In genomic region chr21:43332461-43332860, GRCh38 we compare ENCODE assay signal across 14 cellular contexts.
DNase-seq lines count a peak whose midpoint lies in the region; ATAC-seq, FAIRE-seq and TF ChIP-seq lines count a peak whose summit lies in the region.
"Had no signal": no experiment of that assay in that cellular context is flagged by ENCODE, and none has a peak within 500 bp of the region (broad histone marks: within the 10 kb centered on the region; RNA-seq: fewer than 3 reads in every experiment).

No MANE protein-coding gene starts in this region.

- H3K27me3 ChIP-seq in ACC112 (ENCODE audit: insufficient read depth, low read length) (no peaks in the 10 kb centered on the region), Panc1 (ENCODE audit: control insufficient read depth, insufficient read depth, low read length) (no peaks in the 10 kb centered on the region), H1 (replicated peaks in 1 of 4; ENCODE audit: control insufficient read depth in 3 of 4, extremely low read depth in 1 of 4, insufficient read depth in 3 of 4, low read length in 3 of 4) (no peaks in the 10 kb centered on the region; a peak in 1 of 7 replicates), osteoblast (ENCODE audit: insufficient read depth, low read length) (no peaks in the 10 kb centered on the region)
- H3K27me3 ChIP-seq: testis had no signal

- peak overlapping the region; percentile 82 for H2BK20ac ChIP-seq in H1 (ENCODE audit: low read length)

- WGBS in H1 (ENCODE audit: extremely low coverage in 1 of 2, insufficient coverage in 1 of 2, insufficient read length in 1 of 2, insufficient replicate concordance in 2 of 2, low coverage in 1 of 2, low lambda C conversion rate in 2 of 2, missing lambda C conversion rate in 1 of 2), 2 experiments: 85% methylated on average over 8 of the region's 8 CpGs; no CpG with 5 or more reads in 1 of the 2 experiments

- H3K23ac ChIP-seq in H1 (ENCODE audit: insufficient read length): no peak overlapping the region

- TF ChIP-seq CTCF in Panc1 (IDR thresholded peaks at IDR 0.05) (no peak), H1 (IDR thresholded peaks at IDR 0.05; ENCODE audit: control extremely low read depth in 1 of 3, insufficient read depth in 1 of 3, low read depth in 1 of 3, low read length in 3 of 3) (no peak), osteoblast (IDR thresholded peaks at IDR 0.05; ENCODE audit: extremely low read depth, low read depth, low read length) (no peak)
- TF ChIP-seq CTCF in activated CD8-positive, alpha-beta T cell treated with anti-CD3 and anti-CD28 coated beads for 36 hours (IDR thresholded peaks at IDR 0.05): no peak

- H4K91ac ChIP-seq in H1 (replicated peaks; ENCODE audit: insufficient read length, low read length): peak overlapping the region; percentile 65

- DNase-seq in Panc1 (ENCODE audit: low read depth, low spot score) (no peak), H1 (ENCODE audit: low read depth in 1 of 2, low spot score in 2 of 2) (no peak), osteoblast (ENCODE audit: insufficient read length, low spot score, missing footprints) (no peak), NK-92 (lab: John Stamatoyannopoulos, UW; ENCODE audit: unreplicated experiment) (no peak)
- DNase-seq in activated CD8-positive, alpha-beta memory T cell treated with anti-CD3 and anti-CD28 coated beads, Interleukin-2, amount 10 ng/mL, durations not matched to agents 7 days and 5 days: no peak
- DNase-seq in activated CD8-positive, alpha-beta T cell treated with anti-CD3 and anti-CD28 coated beads for 36 hours: no peak
- DNase-seq: activated CD4-positive, CD25-positive, alpha-beta regulatory T cell; activated naive CD4-positive, alpha-beta T cell; NCI-H187 treated with DMSO at 0.1 percent for 48 hours; T-cell had no signal

- no TSS peak for BruUV-seq in Panc1 (replicated peaks; lab: Mats Ljungman, UMichigan)

- H2BK15ac ChIP-seq in H1 (ENCODE audit: low read length): peak overlapping the region; percentile 98; the same call in 1 of the 2 replicates

- peaks cover 2% of the 10 kb centered on the region; the same call in 1 of the 2 replicates for H3K79me1 ChIP-seq in H1 (ENCODE audit: low read depth, low read length)

- H4K5ac ChIP-seq in H1 (ENCODE audit: insufficient read length, low read depth, low read length): no peak overlapping the region

- H3K56ac ChIP-seq in H1 (replicated peaks; ENCODE audit: insufficient read length, low read depth, low read length): peak overlapping the region; percentile 25

- no peak overlapping the region for H3K4me3 Mint-ChIP-seq in activated CD8-positive, alpha-beta memory T cell treated with anti-CD3 and anti-CD28 coated beads, Interleukin-2, amount 10 ng/mL, durations not matched to agents 7 days and 5 days
- no peak overlapping the region for H3K4me3 Mint-ChIP-seq in activated CD8-positive, alpha-beta T cell treated with anti-CD3 and anti-CD28 coated beads for 36 hours
- H3K4me3 Mint-ChIP-seq: central memory CD8-positive, alpha-beta T cell; T-cell had no signal

- peaks cover 28% of the 10 kb centered on the region for H3K4me1 ChIP-seq in ACC112 (ENCODE audit: control insufficient read depth, insufficient read depth, low read length, unreplicated experiment)
- H3K4me1 ChIP-seq in Panc1 (ENCODE audit: control insufficient read depth, insufficient read depth, low read length): peaks cover 18% of the 10 kb centered on the region
- peaks cover 0 to 14% (median 9%) of the 10 kb centered on the region in 4 experiments; a peak in 6 of 7 replicates for H3K4me1 ChIP-seq in H1 (replicated peaks in 1 of 4; ENCODE audit: control insufficient read depth in 3 of 4, insufficient read depth in 4 of 4, low read length in 3 of 4)
- peaks cover 22% of the 10 kb centered on the region for H3K4me1 ChIP-seq in osteoblast (ENCODE audit: insufficient read depth, low read length)

- TF ChIP-seq POLR2A in H1 (IDR thresholded peaks at IDR 0.05; ENCODE audit: control extremely low read depth in 1 of 2, low read depth in 2 of 2, low read length in 2 of 2): no peak

- no peak overlapping the region for H3K14ac ChIP-seq in H1 (ENCODE audit: insufficient read length)

- peaks cover 18% of the 10 kb centered on the region; the same call in 1 of the 2 replicates for H3K23me2 ChIP-seq in H1 (ENCODE audit: low read depth, low read length)

- H3K9me3 Mint-ChIP-seq in activated CD8-positive, alpha-beta memory T cell treated with anti-CD3 and anti-CD28 coated beads, Interleukin-2, amount 10 ng/mL, durations not matched to agents 7 days and 5 days (ENCODE audit: low read depth): peaks cover 14% of the 10 kb centered on the region
- no peaks in the 10 kb centered on the region for H3K9me3 Mint-ChIP-seq in activated CD8-positive, alpha-beta T cell treated with anti-CD3 and anti-CD28 coated beads for 36 hours

- no peak overlapping the region for H3K18ac ChIP-seq in H1 (ENCODE audit: extremely low read depth, low read length)

- H2BK5ac ChIP-seq in H1 (ENCODE audit: low read depth, low read length): peak overlapping the region; percentile 66; the same call in 1 of the 2 replicates

- no peak for TF ChIP-seq EP300 in H1 (IDR thresholded peaks at IDR 0.05; ENCODE audit: borderline replicate concordance in 1 of 2, low read depth in 2 of 2, low read length in 2 of 2)

- CTCF ChIA-PET in Panc1 (lab: Charles Lee): no interaction called here
- CTCF ChIA-PET in H1 (lab: Charles Lee; ENCODE audit: partially characterized antibody): interaction anchor here (1.6 kb wide), 1 partner anchor 21 kb away, joined by 3 read pairs; no protein-coding TSS in a partner anchor
- CTCF ChIA-PET in activated CD8-positive, alpha-beta memory T cell treated with anti-CD3 and anti-CD28 coated beads, Interleukin-2, amount 10 ng/mL, durations not matched to agents 7 days and 5 days (lab: Charles Lee): no interaction called here
- CTCF ChIA-PET in activated CD8-positive, alpha-beta T cell treated with anti-CD3 and anti-CD28 coated beads for 36 hours (lab: Charles Lee): no interaction called here

- H3K79me2 ChIP-seq in ACC112 (ENCODE audit: control insufficient read depth, insufficient read depth, low read length, unreplicated experiment): no peaks in the 10 kb centered on the region
- no peaks in the 10 kb centered on the region for H3K79me2 ChIP-seq in H1 (ENCODE audit: control insufficient read depth in 1 of 2, insufficient read depth in 2 of 2, low read length in 2 of 2)
- H3K79me2 ChIP-seq in osteoblast (ENCODE audit: insufficient read depth, low read length): no peaks in the 10 kb centered on the region

- intact Hi-C loops in Panc1 (cut with micrococcal nuclease; ENCODE audit: unreplicated experiment): no loop called here
- intact Hi-C loops in activated CD8-positive, alpha-beta T cell treated with anti-CD3 and anti-CD28 coated beads for 36 hours (cut with micrococcal nuclease): no loop called here

- peaks cover 8% of the 10 kb centered on the region for H3K27me3 Mint-ChIP-seq in activated CD8-positive, alpha-beta memory T cell treated with anti-CD3 and anti-CD28 coated beads, Interleukin-2, amount 10 ng/mL, durations not matched to agents 7 days and 5 days
- H3K27me3 Mint-ChIP-seq in activated CD8-positive, alpha-beta T cell treated with anti-CD3 and anti-CD28 coated beads for 36 hours: peaks cover 3% of the 10 kb centered on the region

- H4K8ac ChIP-seq in H1 (ENCODE audit: extremely low read depth, insufficient read depth, low read length): no peak overlapping the region; the same call in 1 of the 2 replicates

- H3K36me3 ChIP-seq in ACC112 (ENCODE audit: insufficient read depth, low read length): no peaks in the 10 kb centered on the region
- H3K36me3 ChIP-seq in Panc1 (ENCODE audit: control insufficient read depth, insufficient read depth, low read length): no peaks in the 10 kb centered on the region
- no peaks in the 10 kb centered on the region for H3K36me3 ChIP-seq in H1 (ENCODE audit: control insufficient read depth in 2 of 4, insufficient read depth in 4 of 4, low read length in 3 of 4)
- no peaks in the 10 kb centered on the region for H3K36me3 ChIP-seq in osteoblast (ENCODE audit: insufficient read depth, low read length)

- peak overlapping the region; percentile 83 for H2BK120ac ChIP-seq in H1 (replicated peaks; ENCODE audit: low read depth, low read length)

- ATAC-seq in Panc1 (no peak), HG03280 (IDR thresholded peaks at IDR 0.05; ENCODE audit: unreplicated experiment) (no peak)
- no peak for ATAC-seq in activated CD8-positive, alpha-beta memory T cell treated with anti-CD3 and anti-CD28 coated beads, Interleukin-2, amount 10 ng/mL, durations not matched to agents 7 days and 5 days
- ATAC-seq in activated CD8-positive, alpha-beta T cell treated with anti-CD3 and anti-CD28 coated beads for 36 hours: no peak
- ATAC-seq: T-cell had no signal

- peak overlapping the region; percentile 81 for H3K27ac ChIP-seq in ACC112 (ENCODE audit: low read depth, low read length)
- peak overlapping the region; percentile 72 for H3K27ac ChIP-seq in Panc1 (ENCODE audit: low read length)
- H3K27ac ChIP-seq in H1 (ENCODE audit: low read depth, low read length): no peak overlapping the region
- peak overlapping the region; percentile 97 for H3K27ac ChIP-seq in osteoblast (ENCODE audit: low read depth, low read length)

- peaks cover 0 to 2% of the 10 kb centered on the region in 2 experiments for H4K20me1 ChIP-seq in H1 (replicated peaks in 1 of 2; ENCODE audit: control insufficient read depth in 1 of 2, insufficient read depth in 2 of 2, low read length in 2 of 2)
- H4K20me1 ChIP-seq in osteoblast (ENCODE audit: insufficient read depth, low read length): no peaks in the 10 kb centered on the region

- no peak overlapping the region for H3K27ac Mint-ChIP-seq in activated CD8-positive, alpha-beta memory T cell treated with anti-CD3 and anti-CD28 coated beads, Interleukin-2, amount 10 ng/mL, durations not matched to agents 7 days and 5 days
- H3K27ac Mint-ChIP-seq in activated CD8-positive, alpha-beta T cell treated with anti-CD3 and anti-CD28 coated beads for 36 hours: no peak overlapping the region

- H3K36me3 Mint-ChIP-seq in activated CD8-positive, alpha-beta memory T cell treated with anti-CD3 and anti-CD28 coated beads, Interleukin-2, amount 10 ng/mL, durations not matched to agents 7 days and 5 days: peaks cover 2% of the 10 kb centered on the region
- no peaks in the 10 kb centered on the region for H3K36me3 Mint-ChIP-seq in activated CD8-positive, alpha-beta T cell treated with anti-CD3 and anti-CD28 coated beads for 36 hours (ENCODE audit: low read depth)
- H3K36me3 Mint-ChIP-seq: T-cell had no signal

- H3K9ac ChIP-seq in H1 (replicated peaks in 1 of 4; ENCODE audit: extremely low read depth in 1 of 4, low read depth in 3 of 4, low read length in 3 of 4): no peak overlapping the region

- FAIRE-seq in H1 (lab: Jason Lieb, UNC): no peak

- H3K4ac ChIP-seq in H1 (replicated peaks; ENCODE audit: insufficient read length, low read depth, low read length): peak overlapping the region; percentile 41

- peak overlapping the region; percentile 98 for H2BK12ac ChIP-seq in H1 (ENCODE audit: low read depth, low read length)

- H2AFZ ChIP-seq in ACC112 (ENCODE audit: low read length, unreplicated experiment) (no peak overlapping the region), H1 (ENCODE audit: low read length) (no peak overlapping the region), osteoblast (ENCODE audit: low read length) (no peak overlapping the region)

- no peak for TF ChIP-seq RAD21 in H1 (IDR thresholded peaks at IDR 0.05 in 1 of 2, conservative IDR thresholded peaks at IDR 0.05 in 1 of 2; ENCODE audit: low read depth in 2 of 2, low read length in 2 of 2)

- POLR2A ChIA-PET in Panc1 (lab: Charles Lee) (no interaction called here), H1 (lab: Charles Lee; ENCODE audit: partially characterized antibody) (interaction anchor here (1.2 kb wide), 1 partner anchor 11 kb away, joined by 3 read pairs; no protein-coding TSS in a partner anchor)
- POLR2A ChIA-PET in activated CD8-positive, alpha-beta T cell treated with anti-CD3 and anti-CD28 coated beads for 36 hours (lab: Charles Lee): no interaction called here

- H3K4me3 ChIP-seq in ACC112 (ENCODE audit: low read depth, low read length): peak overlapping the region; percentile 45; the same call in 1 of the 2 replicates
- no peak overlapping the region for H3K4me3 ChIP-seq in Panc1 (ENCODE audit: low read depth in 2 of 2, low read length in 2 of 2)
- H3K4me3 ChIP-seq in H1 (ENCODE audit: extremely low read depth in 1 of 4, insufficient read depth in 2 of 4, low read depth in 3 of 4, low read length in 4 of 4): no peak overlapping the region
- no peak overlapping the region for H3K4me3 ChIP-seq in osteoblast (ENCODE audit: insufficient read depth, low read length)
- H3K4me3 ChIP-seq: testis had no signal

- H3K4me2 ChIP-seq in H1 (ENCODE audit: insufficient read depth in 1 of 2, low read depth in 2 of 2, low read length in 2 of 2) (no peak overlapping the region), osteoblast (ENCODE audit: insufficient read depth, low read length) (no peak overlapping the region)

- peaks cover 5% of the 10 kb centered on the region for H3K4me1 Mint-ChIP-seq in activated CD8-positive, alpha-beta memory T cell treated with anti-CD3 and anti-CD28 coated beads, Interleukin-2, amount 10 ng/mL, durations not matched to agents 7 days and 5 days
- peaks cover 3% of the 10 kb centered on the region for H3K4me1 Mint-ChIP-seq in activated CD8-positive, alpha-beta T cell treated with anti-CD3 and anti-CD28 coated beads for 36 hours (ENCODE audit: low read depth)

- peak overlapping the region; percentile 70; the same call in 1 of the 2 replicates for H2AK5ac ChIP-seq in H1 (ENCODE audit: low read depth, low read length)

- H3K9me3 ChIP-seq in Panc1 (ENCODE audit: control insufficient read depth, insufficient read depth, low read depth, low read length) (no peaks in the 10 kb centered on the region), H1 (ENCODE audit: insufficient read depth in 2 of 2, low read depth in 1 of 2, low read length in 1 of 2) (no peaks in the 10 kb centered on the region; a peak in 1 of 4 replicates), osteoblast (ENCODE audit: low read depth, low read length) (no peaks in the 10 kb centered on the region)
- H3K9me3 ChIP-seq: testis had no signal

- in situ Hi-C loops in Panc1 (cut with HindIII; ENCODE audit: low pct_unique_long_range_greater_than_20kb, low sequenced_read_pairs): no loop called here
